In genomic region chr2:109255594-109255993, GRCh38 we compare ENCODE assay signal across 17 cellular contexts.
DNase-seq lines count a peak whose midpoint lies in the region; FAIRE-seq and TF ChIP-seq lines count a peak whose summit lies in the region.
"Had no signal": no experiment of that assay in that cellular context is flagged by ENCODE, and none has a peak within 500 bp of the region (broad histone marks: within the 10 kb centered on the region; RNA-seq: fewer than 3 reads in every experiment).

No MANE protein-coding gene starts in this region.

- peaks cover 7% of the 10 kb centered on the region for H3K27me3 ChIP-seq in brain microvascular endothelial cell (replicated peaks)
- H3K27me3 ChIP-seq: MG63 had no signal

- peaks cover 35% of the 10 kb centered on the region for H3K27me3 Mint-ChIP-seq in activated CD4-positive, alpha-beta memory T cell treated with anti-CD3 and anti-CD28 coated beads, Interleukin-2, amount 10 ng/mL, durations not matched to agents 7 days and 5 days
- H3K27me3 Mint-ChIP-seq: activated naive CD4-positive, alpha-beta T cell treated with anti-CD3 and anti-CD28 coated beads, Interleukin-2, amount 50 U/mL, for 24 hours had no signal

- H3K9me3 Mint-ChIP-seq in activated CD4-positive, alpha-beta memory T cell treated with anti-CD3 and anti-CD28 coated beads, Interleukin-2, amount 10 ng/mL, durations not matched to agents 7 days and 5 days, result no peaks in the 10 kb centered on the region
- H3K9me3 Mint-ChIP-seq: activated naive CD4-positive, alpha-beta T cell treated with anti-CD3 and anti-CD28 coated beads, Interleukin-2, amount 50 U/mL, for 24 hours; H9; nephron progenitor cell; T-helper 2 cell treated with Interferon-gamma antibody and Interleukin-4, amounts not matched to agents 5 μg/mL and 100 μg/mL, for 36 hours had no signal

- no peak overlapping the region for H3K27ac Mint-ChIP-seq in activated CD4-positive, alpha-beta memory T cell treated with anti-CD3 and anti-CD28 coated beads, Interleukin-2, amount 10 ng/mL, durations not matched to agents 7 days and 5 days
- H3K27ac Mint-ChIP-seq: activated naive CD4-positive, alpha-beta T cell treated with anti-CD3 and anti-CD28 coated beads, Interleukin-2, amount 50 U/mL, for 24 hours; H9; nephron progenitor cell; T-helper 2 cell treated with Interferon-gamma antibody and Interleukin-4, amounts not matched to agents 5 μg/mL and 100 μg/mL, for 36 hours had no signal

- TF ChIP-seq CTCF in brain microvascular endothelial cell (IDR thresholded peaks at IDR 0.05; ENCODE audit: low read depth, low read length, missing control alignments), result no peak

- H3K36me3 ChIP-seq in brain microvascular endothelial cell (replicated peaks), result no peaks in the 10 kb centered on the region
- H3K36me3 ChIP-seq: MG63, thoracic aorta had no signal

- DNase-seq in GM12891 (ENCODE audit: insufficient read length, low spot score) (no peak), NAMALWA (ENCODE audit: low spot score) (peak; percentile 13), germinal center (ENCODE audit: low spot score) (peak; percentile 36), putamen (ENCODE audit: low spot score) (peak; percentile 36), brain microvascular endothelial cell (no peak), NCI-H1417 treated with DMSO at 0.1 percent for 48 hours (lab: John Stamatoyannopoulos, UW) (no peak)
- DNase-seq in activated CD4-positive, alpha-beta memory T cell treated with anti-CD3 and anti-CD28 coated beads, Interleukin-2, amount 10 ng/mL, durations not matched to agents 7 days and 5 days, result no peak
- DNase-seq: activated CD4-positive, alpha-beta T cell treated with anti-CD3 and anti-CD28 coated beads for 48 hours; MG63; NCI-H82; nephron progenitor cell; stimulated activated CD4-positive, alpha-beta T cell treated with anti-CD3 and anti-CD28 coated beads, Interleukin-1b, Interleukin-23, amount 100 ng/mL, for 48 hours had no signal

- CTCF ChIA-PET in activated CD4-positive, alpha-beta memory T cell treated with anti-CD3 and anti-CD28 coated beads, Interleukin-2, amount 10 ng/mL, durations not matched to agents 7 days and 5 days (lab: Charles Lee), result no interaction called here

- H3K4me3 Mint-ChIP-seq in activated CD4-positive, alpha-beta memory T cell treated with anti-CD3 and anti-CD28 coated beads, Interleukin-2, amount 10 ng/mL, durations not matched to agents 7 days and 5 days, result no peak overlapping the region
- H3K4me3 Mint-ChIP-seq: activated naive CD4-positive, alpha-beta T cell treated with anti-CD3 and anti-CD28 coated beads, Interleukin-2, amount 50 U/mL, for 24 hours; H9; nephron progenitor cell; T-helper 2 cell treated with Interferon-gamma antibody and Interleukin-4, amounts not matched to agents 5 μg/mL and 100 μg/mL, for 36 hours had no signal

- TF ChIP-seq POLR2A in GM12891 (IDR thresholded peaks at IDR 0.05; ENCODE audit: low read depth, low read length), result no peak

- POLR2A ChIA-PET in activated CD4-positive, alpha-beta memory T cell treated with anti-CD3 and anti-CD28 coated beads, Interleukin-2, amount 10 ng/mL, durations not matched to agents 7 days and 5 days (lab: Charles Lee), result no interaction called here

- in situ Hi-C loops in brain microvascular endothelial cell (cut with HindIII; ENCODE audit: low pct_ligation_motif_present, low sequenced_read_pairs), result no loop called here

- H3K4me1 Mint-ChIP-seq in activated CD4-positive, alpha-beta memory T cell treated with anti-CD3 and anti-CD28 coated beads, Interleukin-2, amount 10 ng/mL, durations not matched to agents 7 days and 5 days, result no peaks in the 10 kb centered on the region
- H3K4me1 Mint-ChIP-seq: H9 had no signal

- H3K4me3 ChIP-seq in brain microvascular endothelial cell (ENCODE audit: low read depth, low read length), result no peak overlapping the region
- H3K4me3 ChIP-seq: MG63, thoracic aorta had no signal

- H3K27ac ChIP-seq in brain microvascular endothelial cell, result no peak overlapping the region
- H3K27ac ChIP-seq: C4-2B, thoracic aorta had no signal

- H3K36me3 Mint-ChIP-seq in activated CD4-positive, alpha-beta memory T cell treated with anti-CD3 and anti-CD28 coated beads, Interleukin-2, amount 10 ng/mL, durations not matched to agents 7 days and 5 days (ENCODE audit: low read depth), result no peaks in the 10 kb centered on the region
- H3K36me3 Mint-ChIP-seq: activated naive CD4-positive, alpha-beta T cell treated with anti-CD3 and anti-CD28 coated beads, Interleukin-2, amount 50 U/mL, for 24 hours had no signal

- FAIRE-seq in GM12891 (lab: Jason Lieb, UNC), result peak; percentile 31

TF ChIP-seq in GM12891, 5 proteins besides CTCF, POLR2A, EP300 and RAD21:
- TF ChIP-seq POLR2AphosphoS5 (IDR thresholded peaks at IDR 0.05; ENCODE audit: low read depth, low read length) (no peak), SPI1 (IDR thresholded peaks at IDR 0.05; ENCODE audit: low read depth, low read length) (0 out of 2 replicates have a peak, but pooled peaks have one; percentile 38)

Comparison
In these comparisons a context has a peak if more than half of its experiments do, and no peak if none do; other contexts are left out.
1. DNase-seq: peak in NAMALWA (single experiment), germinal center (single experiment) and putamen (single experiment); none in GM12891 (single experiment), brain microvascular endothelial cell (single experiment), NCI-H1417 treated with DMSO at 0.1 percent for 48 hours (single experiment) and activated CD4-positive, alpha-beta memory T cell treated with anti-CD3 and anti-CD28 coated beads, Interleukin-2, amount 10 ng/mL, durations not matched to agents 7 days and 5 days (single experiment).